In the genomic region with DNA sequence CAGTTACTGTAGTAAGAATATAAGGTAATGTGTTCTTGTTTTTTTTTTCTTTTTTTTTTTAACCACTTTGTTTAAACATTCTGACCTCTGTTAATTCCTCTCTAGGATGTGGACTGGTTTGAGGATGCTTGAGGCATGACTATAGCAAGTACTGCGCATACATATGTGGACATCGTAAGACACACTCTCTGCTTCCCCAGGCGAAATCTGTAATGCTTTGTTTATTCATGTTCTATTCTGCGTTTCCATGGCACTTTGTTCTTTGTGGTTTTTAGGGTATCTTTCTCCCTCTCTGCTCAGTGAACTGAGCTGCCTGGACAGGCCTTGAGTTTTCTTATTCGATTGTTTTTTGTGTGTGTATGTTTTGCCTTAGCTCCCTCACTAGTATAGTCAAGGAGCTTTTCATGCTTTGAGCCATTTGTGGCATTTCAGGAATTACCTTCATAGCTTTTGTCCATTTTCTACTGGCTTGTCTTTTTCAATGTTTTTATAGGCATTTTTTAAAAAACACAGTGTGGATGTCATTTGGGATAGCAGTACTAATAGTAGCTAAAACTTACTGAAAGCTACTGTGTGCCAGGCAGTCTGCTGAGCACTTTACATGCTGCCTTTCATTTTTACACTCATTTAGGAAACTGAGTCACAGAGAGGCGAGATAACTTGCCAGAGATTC, we compare ENCODE assay signal across 10 cellular contexts. TPM values are rescaled to one million over a fixed set of nuclear protein-coding genes. Genes with fewer than 3 reads are reported as not detected.
DNase-seq lines count a peak whose midpoint lies in the region; ATAC-seq, FAIRE-seq and TF ChIP-seq lines count a peak whose summit lies in the region.
"Had no signal": no experiment of that assay in that cellular context is flagged by ENCODE, and none has a peak within 500 bp of the region (broad histone marks: within the 10 kb centered on the region; RNA-seq: fewer than 3 reads in every experiment).

No MANE protein-coding gene starts in this region.

- no peaks in the 10 kb centered on the region for H3K36me3 Mint-ChIP-seq in effector memory CD8-positive, alpha-beta T cell (ENCODE audit: insufficient read depth)

- peak; percentile 63 for DNase-seq in A172 (ENCODE audit: low spot score)
- DNase-seq in HFF-Myc (ENCODE audit: extremely low read depth, low read depth), result peak; percentile 98
- peak; percentile 82 for DNase-seq in brain pericyte (ENCODE audit: low read depth, low spot score)
- no peak for DNase-seq in effector memory CD8-positive, alpha-beta T cell
- DNase-seq in kidney, result no peak
- no peak for DNase-seq in SW 1271 (lab: John Stamatoyannopoulos, UW)
- DNase-seq in DMS153 (lab: John Stamatoyannopoulos, UW), result no peak
- DNase-seq: activated CD4-positive, alpha-beta T cell treated with anti-CD3 and anti-CD28 coated beads for 1 hour had no signal

- no peaks in the 10 kb centered on the region for H3K36me3 ChIP-seq in kidney (ENCODE audit: control insufficient read depth in 1 of 2, insufficient read depth in 2 of 2, low read length in 2 of 2)

- H3K27me3 Mint-ChIP-seq in effector memory CD8-positive, alpha-beta T cell, result peaks cover 74 to 82% of the 10 kb centered on the region in 2 donors

- no peaks in the 10 kb centered on the region for H3K9me3 ChIP-seq in kidney (ENCODE audit: control insufficient read depth in 1 of 2, low read length in 2 of 2)

- TF ChIP-seq CTCF in HFF-Myc (IDR thresholded peaks at IDR 0.05; ENCODE audit: low read depth, low read length, missing control alignments) (no peak), kidney (IDR thresholded peaks at IDR 0.05; ENCODE audit: borderline replicate concordance, extremely low read depth, insufficient read depth) (no peak)

- H3K27ac Mint-ChIP-seq in effector memory CD8-positive, alpha-beta T cell, result no peak overlapping the region

- peak overlapping the region in 1 of 2 donors; percentile 69 for H3K4me3 Mint-ChIP-seq in effector memory CD8-positive, alpha-beta T cell

- no peaks in the 10 kb centered on the region for H3K27me3 ChIP-seq in layer of hippocampus (ENCODE audit: control insufficient read depth, insufficient read depth, low read length)

- H3K4me1 ChIP-seq in kidney (ENCODE audit: control insufficient read depth in 1 of 2, insufficient read depth in 1 of 2, low read depth in 1 of 2, low read length in 2 of 2), result peaks cover 0 to 7% of the 10 kb centered on the region in 2 donors
- H3K4me1 ChIP-seq: parathyroid adenoma had no signal

- intact Hi-C loops in kidney (cut with DNase I), result no loop called here

- no peak overlapping the region for H3K9ac ChIP-seq in kidney (ENCODE audit: low read length in 2 of 2)
- H3K9ac ChIP-seq: parathyroid adenoma had no signal

- ATAC-seq in effector memory CD8-positive, alpha-beta T cell (replicated peaks), result no peak

- no peak for FAIRE-seq in kidney (lab: Jason Lieb, UNC)

- no peaks in the 10 kb centered on the region for H3K9me3 Mint-ChIP-seq in effector memory CD8-positive, alpha-beta T cell

- H3K27ac ChIP-seq in layer of hippocampus (ENCODE audit: low read depth, low read length) (peak overlapping the region; percentile 40), kidney (ENCODE audit: low read depth in 2 of 2, low read length in 2 of 2) (no peak overlapping the region)
- H3K27ac ChIP-seq: parathyroid adenoma had no signal

- no peak overlapping the region for H3K4me3 ChIP-seq in HFF-Myc (replicated peaks; ENCODE audit: low read depth, low read length)
- H3K4me3 ChIP-seq in kidney (ENCODE audit: low read length in 2 of 2), result no peak overlapping the region

- H3K4me1 Mint-ChIP-seq in effector memory CD8-positive, alpha-beta T cell (ENCODE audit: low read depth in 2 of 2), result no peaks in the 10 kb centered on the region

RNA-seq across cellular contexts. Expression of gene SH3BP4, which starts 1.9 kb away (rescaled TPM):
- total RNA-seq in A172 (2014; rRNA removed; shearing (Covaris generic)), result 53.3 and 56.4 TPM in 2 replicates
- 52.9 TPM for total RNA-seq in kidney
- polyA plus RNA-seq in kidney (ENCODE audit: insufficient read depth, low read depth, low replicate concordance), result 20.0 TPM

Comparison
In these comparisons a context has a peak if more than half of its experiments do, and no peak if none do; other contexts are left out.
1. DNase-seq: peak in A172 (single experiment), HFF-Myc (single experiment) and brain pericyte (single experiment); none in effector memory CD8-positive, alpha-beta T cell (0 of 3), kidney (single experiment), SW 1271 (0 of 2) and DMS153 (single experiment).